Comparison of ENCODE assay signal across 8 cellular contexts in genomic region chr15:75178171-75178937, GRCh38. TPM values are rescaled to one million over a fixed set of nuclear protein-coding genes. Genes with fewer than 3 reads are reported as not detected.
DNase-seq lines count a peak whose midpoint lies in the region; ATAC-seq, FAIRE-seq and TF ChIP-seq lines count a peak whose summit lies in the region.

No MANE protein-coding gene starts in this region.

- no peak overlapping the region for H2AFZ ChIP-seq in OCI-LY7 (ENCODE audit: low read length)

- H3K4me1 Mint-ChIP-seq in T-cell: peaks cover 6 to 10% (median 7%) of the 10 kb centered on the region in 3 donors

- H3K9me2 ChIP-seq in OCI-LY7 (ENCODE audit: insufficient read depth, low read length): no peaks in the 10 kb centered on the region

- H3K36me3 ChIP-seq in psoas muscle (ENCODE audit: insufficient read depth in 1 of 2, low read depth in 1 of 2): no peaks in the 10 kb centered on the region
- H3K36me3 ChIP-seq in OCI-LY7 (ENCODE audit: insufficient read depth, low read length): no peaks in the 10 kb centered on the region

- no TSS peak for BruUV-seq in OCI-LY7 (replicated peaks; lab: Mats Ljungman, UMichigan)

- H3K4me1 ChIP-seq in psoas muscle: peaks cover 12% of the 10 kb centered on the region
- H3K4me1 ChIP-seq in OCI-LY7 (ENCODE audit: insufficient read depth, low read length, poor library complexity, severe bottlenecking): no peaks in the 10 kb centered on the region

- no peaks in the 10 kb centered on the region for H3K9me3 Mint-ChIP-seq in T-cell

- CTCF ChIA-PET in T-cell (lab: Charles Lee): interaction anchor here in 1 of 2 donors (0.5 kb wide), 1 partner anchor 30 kb away, joined by 4 read pairs; no protein-coding TSS in a partner anchor
- CTCF ChIA-PET in HEK293T (lab: Yijun Ruan, JAX): interaction anchor here (1.0 to 1.2 kb wide), 2 partner anchors 133 to 135 kb away, joined by 3 read pairs; no protein-coding TSS in a partner anchor
- CTCF ChIA-PET in OCI-LY7 (lab: Charles Lee; ENCODE audit: unreplicated experiment): no interaction called here

- H3K4me3 Mint-ChIP-seq in T-cell: peak overlapping the region in 2 of 3 donors; percentile 34 to 51

- DNase-seq in GM12892 (ENCODE audit: insufficient read length): peak; percentile 61
- no peak for DNase-seq in T-cell
- peak; percentile 76 for DNase-seq in left ventricle myocardium superior
- DNase-seq in psoas muscle: peak; percentile 44 to 70
- DNase-seq in HEK293T (ENCODE audit: extremely low spot score): no peak
- no peak for DNase-seq in OCI-LY7 (ENCODE audit: low spot score)

- no peak for TF ChIP-seq POLR2A in GM12892 (IDR thresholded peaks at IDR 0.05; ENCODE audit: low read depth, low read length)

- POLR2A ChIA-PET in T-cell (lab: Charles Lee): no interaction called here
- POLR2A ChIA-PET in HEK293T (lab: Yijun Ruan, JAX): interaction anchor here (1.1 to 6.6 kb wide), 3 partner anchors 23 to 155 kb away, joined by 4 to 38 read pairs (median 5); partner anchors contain the start of genes C15orf39 and PPCDC
- POLR2A ChIA-PET in OCI-LY7 (lab: Charles Lee): no interaction called here

- no peaks in the 10 kb centered on the region for H4K20me1 ChIP-seq in OCI-LY7 (ENCODE audit: insufficient read depth, low read length)

- WGBS in psoas muscle, 3 donors: 5 to 13% (median 7%) methylated on average over 42 to 53 of the region's 53 CpGs

- peaks cover 42% of the 10 kb centered on the region in 2 donors for H3K27me3 Mint-ChIP-seq in T-cell

- no peak for TF ChIP-seq CTCF in psoas muscle (IDR thresholded peaks at IDR 0.05)
- TF ChIP-seq CTCF in OCI-LY7 (conservative IDR thresholded peaks at IDR 0.05; ENCODE audit: low read length): no peak

- no peak for FAIRE-seq in GM12892 (lab: Jason Lieb, UNC)

- ATAC-seq in T-cell (replicated peaks in 1 of 4) (peak; percentile 43 to 64 (median 56)), left ventricle myocardium superior (peak; percentile 63), psoas muscle (peak; percentile 17 to 62 (median 44)), GM18511 (IDR thresholded peaks at IDR 0.05; ENCODE audit: unreplicated experiment) (no peak), SK-N-SH treated with all-trans-retinoic acid at 6 μM for 48 hours (no peak)

- H3K36me3 Mint-ChIP-seq in T-cell: no peaks in the 10 kb centered on the region

- H3K27ac ChIP-seq in psoas muscle: peak overlapping the region; percentile 5
- H3K27ac ChIP-seq in OCI-LY7 (ENCODE audit: low read depth, low read length, poor library complexity, severe bottlenecking): no peak overlapping the region

- H3K9me3 ChIP-seq in psoas muscle (no peaks in the 10 kb centered on the region), OCI-LY7 (ENCODE audit: low read length) (no peaks in the 10 kb centered on the region)

- intact Hi-C loops in left ventricle myocardium superior (cut with micrococcal nuclease): no loop called here
- intact Hi-C loops in psoas muscle (cut with DNase I): no loop called here
- intact Hi-C loops in OCI-LY7 (cut with micrococcal nuclease; ENCODE audit: unreplicated experiment): no loop called here

- H3K4me2 ChIP-seq in OCI-LY7 (ENCODE audit: low read length): no peak overlapping the region

- H3K27me3 ChIP-seq in psoas muscle (ENCODE audit: insufficient read depth in 3 of 3, low read length in 2 of 3): peaks cover 0 to 31% (median 2%) of the 10 kb centered on the region in 3 donors

- no peaks in the 10 kb centered on the region for H3K79me2 ChIP-seq in OCI-LY7 (ENCODE audit: insufficient read depth, low read depth, low read length)

- H3K4me3 ChIP-seq in psoas muscle (peak overlapping the region; percentile 62), OCI-LY7 (ENCODE audit: low read depth, low read length, poor library complexity, severe bottlenecking) (no peak overlapping the region)

- no peak overlapping the region for H3K27ac Mint-ChIP-seq in T-cell

TF ChIP-seq in HEK293T, 16 proteins besides CTCF, POLR2A, EP300 and RAD21:
- TF ChIP-seq FOXM1 (IDR thresholded peaks at IDR 0.05; ENCODE audit: borderline replicate concordance) (no peak), SUZ12 (IDR thresholded peaks at IDR 0.05) (no peak), SP1 (IDR thresholded peaks at IDR 0.05) (no peak), ARNT (IDR thresholded peaks at IDR 0.05) (no peak), FOXK2 (IDR thresholded peaks at IDR 0.05) (no peak), NFRKB (IDR thresholded peaks at IDR 0.05) (no peak), ELF4 (IDR thresholded peaks at IDR 0.05) (no peak), CTBP1 (IDR thresholded peaks at IDR 0.05; ENCODE audit: borderline replicate concordance) (no peak), HDGF (IDR thresholded peaks at IDR 0.05; ENCODE audit: borderline replicate concordance) (no peak), FOXA1 (IDR thresholded peaks at IDR 0.05) (no peak), LEF1 (IDR thresholded peaks at IDR 0.05; ENCODE audit: borderline replicate concordance) (no peak)

TF ChIP-seq in SK-N-SH treated with all-trans-retinoic acid at 6 μM for 48 hours, 23 proteins besides CTCF, POLR2A, EP300 and RAD21:
- TF ChIP-seq BACH2 (CRISPR knock-in tag; IDR thresholded peaks at IDR 0.05; ENCODE audit: borderline replicate concordance): no peak
- TF ChIP-seq OSR1 (CRISPR knock-in tag; IDR thresholded peaks at IDR 0.05): no peak
- no peak for TF ChIP-seq ARNTL (CRISPR knock-in tag; IDR thresholded peaks at IDR 0.05; ENCODE audit: borderline replicate concordance, low read depth)
- TF ChIP-seq ISL1 (CRISPR knock-in tag; IDR thresholded peaks at IDR 0.05): no peak
- TF ChIP-seq TOX (CRISPR knock-in tag; IDR thresholded peaks at IDR 0.05; ENCODE audit: borderline replicate concordance): no peak
- TF ChIP-seq CSDC2 (CRISPR knock-in tag; IDR thresholded peaks at IDR 0.05): no peak

RNA-seq across cellular contexts. Expression of gene C15orf39, which starts 23.3 kb away (rescaled TPM):
- polyA plus RNA-seq in GM12892 (2012; ENCODE audit: missing spikeins): 16.9 TPM
- total RNA-seq in T-cell (10 to 100 TPM; 25.2 to 40.3 (median 37.8) TPM), left ventricle myocardium superior (14.8 TPM), psoas muscle (1 to 10 TPM; 4.0 to 4.6 (median 4.2) TPM), OCI-LY7 (2022) (39.6 and 50.2 TPM in 2 replicates)
- polyA plus RNA-seq in psoas muscle: 1 to 10 TPM; 2.5 to 3.4 (median 2.6) TPM
- 19.7 and 26.5 TPM in 2 replicates for total RNA-seq in OCI-LY7 (2014; rRNA removed; shearing (Covaris generic))

Comparison
In these comparisons a context has a peak if more than half of its experiments do, and no peak if none do; other contexts are left out.
1. DNase-seq: peak in GM12892 (single experiment), left ventricle myocardium superior (single experiment) and psoas muscle (2 of 2); none in T-cell (0 of 34), HEK293T (single experiment) and OCI-LY7 (single experiment).
2. ATAC-seq: peak in T-cell (4 of 4), left ventricle myocardium superior (single experiment) and psoas muscle (4 of 4); none in GM18511 (single experiment) and SK-N-SH treated with all-trans-retinoic acid at 6 μM for 48 hours (single experiment).